In the genomic region with DNA sequence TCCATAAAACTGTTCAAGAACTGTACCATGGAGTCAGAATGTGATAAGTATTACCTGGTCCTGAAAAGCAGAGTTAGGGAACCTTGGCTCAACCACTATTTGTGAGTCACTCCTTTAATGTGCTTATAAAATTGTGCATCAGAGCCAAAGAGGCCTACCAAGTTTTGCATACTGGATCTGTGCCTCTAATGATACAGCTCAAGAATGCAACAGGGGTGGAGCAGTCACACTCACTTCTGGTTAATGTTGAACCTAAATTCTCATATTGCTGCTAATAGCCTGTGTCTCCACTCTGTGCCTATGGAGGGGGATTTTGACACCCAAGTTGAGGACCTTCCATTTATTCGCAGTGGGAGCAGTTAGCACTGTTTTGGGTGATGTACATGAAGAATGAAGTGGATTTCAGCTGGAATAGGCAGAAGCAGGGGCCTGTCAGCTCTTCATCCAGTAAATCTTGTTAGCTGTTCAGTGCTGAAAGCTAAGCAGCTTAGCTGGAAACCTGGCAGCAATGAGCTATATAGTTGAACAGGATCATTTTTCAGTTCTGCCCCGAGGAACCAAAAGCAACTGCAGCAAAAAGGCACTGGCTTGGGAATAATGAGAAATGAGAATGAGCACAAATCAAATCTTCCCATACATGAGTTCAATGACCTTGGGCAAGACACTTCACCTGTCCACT, we compare ENCODE assay signal across 13 cellular contexts. TPM values are rescaled to one million over a fixed set of nuclear protein-coding genes. Genes with fewer than 3 reads are reported as not detected.
DNase-seq lines count a peak whose midpoint lies in the region; FAIRE-seq and TF ChIP-seq lines count a peak whose summit lies in the region.
"Had no signal": no experiment of that assay in that cellular context is flagged by ENCODE, and none has a peak within 500 bp of the region (broad histone marks: within the 10 kb centered on the region; RNA-seq: fewer than 3 reads in every experiment).

No MANE protein-coding gene starts in this region.

- H3K9me3 ChIP-seq in SK-N-SH (no peaks in the 10 kb centered on the region), kidney (ENCODE audit: control insufficient read depth in 1 of 2, low read length in 2 of 2) (no peaks in the 10 kb centered on the region)

- no peak for FAIRE-seq in kidney (lab: Jason Lieb, UNC)

- 50% methylated on average over 2 of the region's 2 CpGs for WGBS in SK-N-SH (ENCODE audit: low lambda C conversion rate)

- H3K9ac ChIP-seq in SK-N-SH (no peak overlapping the region), kidney (ENCODE audit: low read length in 2 of 2) (no peak overlapping the region)

- CTCF ChIA-PET in SK-N-SH (lab: Yijun Ruan, JAX): interaction anchor here (1.5 to 3.1 kb wide), 5 partner anchors 14 to 322 kb away, joined by 5 to 14 read pairs (median 7); no protein-coding TSS in a partner anchor

- H4K20me1 ChIP-seq in SK-N-SH (ENCODE audit: insufficient read depth): no peaks in the 10 kb centered on the region

- H3K4me3 ChIP-seq in SK-N-SH (ENCODE audit: low read depth in 2 of 2, low read length in 1 of 2) (no peak overlapping the region), fibroblast of the aortic adventitia (ENCODE audit: low read depth, low read length) (no peak overlapping the region), skeletal muscle cell (ENCODE audit: low read depth, low read length) (no peak overlapping the region), kidney (ENCODE audit: low read length in 2 of 2) (no peak overlapping the region)

- peak overlapping the region in 1 of 2 experiments; percentile 39; a peak in 1 of 4 replicates for H3K27ac ChIP-seq in SK-N-SH (ENCODE audit: low read depth in 2 of 2, low read length in 1 of 2)
- no peak overlapping the region for H3K27ac ChIP-seq in kidney (ENCODE audit: low read depth in 2 of 2, low read length in 2 of 2)

- H3K4me2 ChIP-seq in SK-N-SH: peak overlapping the region; percentile 26; the same call in 1 of the 2 replicates

- H3F3A ChIP-seq in SK-N-SH (replicated peaks; ENCODE audit: insufficient read depth): peaks cover 3% of the 10 kb centered on the region

- no peak overlapping the region for H2AFZ ChIP-seq in SK-N-SH (ENCODE audit: low read depth)

- TF ChIP-seq CTCF in SK-N-SH (IDR thresholded peaks at IDR 0.05) (no peak), fibroblast of the aortic adventitia (IDR thresholded peaks at IDR 0.05; ENCODE audit: insufficient read depth, low read length) (peak; percentile 20), kidney (IDR thresholded peaks at IDR 0.05; ENCODE audit: borderline replicate concordance, extremely low read depth, insufficient read depth) (no peak)

- DNase-seq in GM04504 (ENCODE audit: low read depth) (peak; percentile 41), SK-N-SH (no peak), fibroblast of the aortic adventitia (ENCODE audit: low read depth) (peak; percentile 88), skeletal muscle cell (ENCODE audit: low read depth) (peak; percentile 47), activated T-cell treated with anti-CD3 and anti-CD28 coated beads for 4 hours (no peak), kidney (no peak)
- no peak for DNase-seq in stimulated activated CD4-positive, alpha-beta T cell treated with anti-CD3 and anti-CD28 coated beads, Interleukin-2, amount 100 ng/mL, for 24 hours
- DNase-seq: activated CD4-positive, alpha-beta T cell treated with anti-CD3 and anti-CD28 coated beads, Interleukin-2, amount 10 ng/mL, durations not matched to agents 24 days and 14 days; activated effector memory CD4-positive, alpha-beta T cell treated with anti-CD3 and anti-CD28 coated beads, Interleukin-2, amount 50 U/mL, for 16 hours; caudate nucleus; CD4-positive, alpha-beta memory T cell; KBM-7; NCI-H2029 had no signal

- no peak for TF ChIP-seq EP300 in SK-N-SH (IDR thresholded peaks at IDR 0.05; ENCODE audit: borderline replicate concordance in 1 of 2, low read depth in 1 of 2, low read length in 1 of 2)

- no peaks in the 10 kb centered on the region for H3K27me3 ChIP-seq in SK-N-SH (ENCODE audit: insufficient read depth)

- POLR2A ChIA-PET in SK-N-SH (lab: Yijun Ruan, JAX): no interaction called here

- no peaks in the 10 kb centered on the region for H3K9me2 ChIP-seq in SK-N-SH

- no peaks in the 10 kb centered on the region for H3K36me3 ChIP-seq in SK-N-SH (replicated peaks in 1 of 2; ENCODE audit: control insufficient read depth in 1 of 2, insufficient read depth in 2 of 2, low read length in 1 of 2)
- no peaks in the 10 kb centered on the region for H3K36me3 ChIP-seq in kidney (ENCODE audit: control insufficient read depth in 1 of 2, insufficient read depth in 2 of 2, low read length in 2 of 2)

- H3K79me2 ChIP-seq in SK-N-SH (ENCODE audit: insufficient read depth): no peaks in the 10 kb centered on the region

- H3K4me1 ChIP-seq in SK-N-SH (ENCODE audit: control insufficient read depth in 1 of 2, insufficient read depth in 2 of 2, low read depth in 1 of 2, low read length in 1 of 2): peaks cover 0 to 10% of the 10 kb centered on the region in 2 experiments; a peak in 2 of 4 replicates
- no peaks in the 10 kb centered on the region for H3K4me1 ChIP-seq in kidney (ENCODE audit: control insufficient read depth in 1 of 2, insufficient read depth in 1 of 2, low read depth in 1 of 2, low read length in 2 of 2)

- TF ChIP-seq RAD21 in SK-N-SH (IDR thresholded peaks at IDR 0.05; ENCODE audit: low read length): no peak

- intact Hi-C loops in kidney (cut with DNase I): no loop called here

TF ChIP-seq in SK-N-SH, 30 proteins besides CTCF, POLR2A, EP300 and RAD21 (continues in another document):
- TF ChIP-seq RXRA (IDR thresholded peaks at IDR 0.05; ENCODE audit: borderline replicate concordance, low read depth) (no peak), FOSL2 (IDR thresholded peaks at IDR 0.05; ENCODE audit: borderline replicate concordance, low read depth) (0 out of 2 replicates have a peak, but pooled peaks have one; percentile 13), TAF1 (IDR thresholded peaks at IDR 0.05; ENCODE audit: borderline replicate concordance, low read depth, low read length) (no peak), NFIC (IDR thresholded peaks at IDR 0.05; ENCODE audit: borderline replicate concordance) (peak; percentile 60), SIN3A (IDR thresholded peaks at IDR 0.05; ENCODE audit: borderline replicate concordance, low read depth, low read length) (no peak), CHD2 (IDR thresholded peaks at IDR 0.05; ENCODE audit: low read length, partially characterized antibody) (no peak), RFX5 (IDR thresholded peaks at IDR 0.05; ENCODE audit: low read length) (no peak), GATA2 (CRISPR knock-in tag; IDR thresholded peaks at IDR 0.05) (no peak), JUND (IDR thresholded peaks at IDR 0.05) (peak; percentile 27; the same call in 1 of the 2 replicates), NRF1 (IDR thresholded peaks at IDR 0.05; ENCODE audit: low read depth, low read length) (no peak)
- TF ChIP-seq, protein P1, sequence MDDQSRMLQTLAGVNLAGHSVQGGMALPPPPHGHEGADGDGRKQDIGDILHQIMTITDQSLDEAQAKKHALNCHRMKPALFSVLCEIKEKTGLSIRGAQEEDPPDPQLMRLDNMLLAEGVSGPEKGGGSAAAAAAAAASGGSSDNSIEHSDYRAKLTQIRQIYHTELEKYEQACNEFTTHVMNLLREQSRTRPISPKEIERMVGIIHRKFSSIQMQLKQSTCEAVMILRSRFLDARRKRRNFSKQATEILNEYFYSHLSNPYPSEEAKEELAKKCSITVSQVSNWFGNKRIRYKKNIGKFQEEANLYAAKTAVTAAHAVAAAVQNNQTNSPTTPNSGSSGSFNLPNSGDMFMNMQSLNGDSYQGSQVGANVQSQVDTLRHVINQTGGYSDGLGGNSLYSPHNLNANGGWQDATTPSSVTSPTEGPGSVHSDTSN (IDR thresholded peaks at IDR 0.05): peak; percentile 50
- TF ChIP-seq, protein P2, sequence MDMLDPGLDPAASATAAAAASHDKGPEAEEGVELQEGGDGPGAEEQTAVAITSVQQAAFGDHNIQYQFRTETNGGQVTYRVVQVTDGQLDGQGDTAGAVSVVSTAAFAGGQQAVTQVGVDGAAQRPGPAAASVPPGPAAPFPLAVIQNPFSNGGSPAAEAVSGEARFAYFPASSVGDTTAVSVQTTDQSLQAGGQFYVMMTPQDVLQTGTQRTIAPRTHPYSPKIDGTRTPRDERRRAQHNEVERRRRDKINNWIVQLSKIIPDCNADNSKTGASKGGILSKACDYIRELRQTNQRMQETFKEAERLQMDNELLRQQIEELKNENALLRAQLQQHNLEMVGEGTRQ (IDR thresholded peaks at IDR 0.05; ENCODE audit: borderline replicate concordance, low read depth, low read length): no peak
- TF ChIP-seq, protein P3, sequence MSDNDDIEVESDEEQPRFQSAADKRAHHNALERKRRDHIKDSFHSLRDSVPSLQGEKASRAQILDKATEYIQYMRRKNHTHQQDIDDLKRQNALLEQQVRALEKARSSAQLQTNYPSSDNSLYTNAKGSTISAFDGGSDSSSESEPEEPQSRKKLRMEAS (IDR thresholded peaks at IDR 0.05; ENCODE audit: low read depth): no peak

RNA-seq across cellular contexts. Expression of a gene that starts 9.7 kb away (rescaled TPM):
- polyA plus RNA-seq in SK-N-SH (2012; rRNA removed): 1.1 and 1.7 TPM in 2 replicates
- polyA plus RNA-seq in SK-N-SH (2012; cell fraction: cytosol; rRNA removed): 0.89 and 1.2 TPM in 2 replicates
- 3.8 and 4.2 TPM in 2 replicates for polyA plus RNA-seq in SK-N-SH (2012; cell fraction: nucleus; rRNA removed)
- 1.6 and 4.1 TPM in 2 replicates for total RNA-seq in fibroblast of the aortic adventitia (ENCODE audit: low replicate concordance)
- 1.3 TPM for total RNA-seq in kidney
- polyA plus RNA-seq in kidney (ENCODE audit: insufficient read depth, low read depth, low replicate concordance): 0.17 TPM
- total RNA-seq: activated CD4-positive, alpha-beta T cell treated with anti-CD3 and anti-CD28 coated beads, Interleukin-2, amount 10 ng/mL, durations not matched to agents 24 days and 14 days; CD4-positive, alpha-beta memory T cell had no signal
- polyA plus RNA-seq: CD4-positive, alpha-beta memory T cell had no signal

Comparison
In these comparisons a context has a peak if more than half of its experiments do, and no peak if none do; other contexts are left out.
1. DNase-seq: peak in GM04504 (single experiment), fibroblast of the aortic adventitia (single experiment) and skeletal muscle cell (single experiment); none in SK-N-SH (single experiment), stimulated activated CD4-positive, alpha-beta T cell treated with anti-CD3 and anti-CD28 coated beads, Interleukin-2, amount 100 ng/mL, for 24 hours (0 of 2), activated T-cell treated with anti-CD3 and anti-CD28 coated beads for 4 hours (single experiment) and kidney (single experiment).